Comparison of ENCODE assay signal across 10 cellular contexts in the genomic region with DNA sequence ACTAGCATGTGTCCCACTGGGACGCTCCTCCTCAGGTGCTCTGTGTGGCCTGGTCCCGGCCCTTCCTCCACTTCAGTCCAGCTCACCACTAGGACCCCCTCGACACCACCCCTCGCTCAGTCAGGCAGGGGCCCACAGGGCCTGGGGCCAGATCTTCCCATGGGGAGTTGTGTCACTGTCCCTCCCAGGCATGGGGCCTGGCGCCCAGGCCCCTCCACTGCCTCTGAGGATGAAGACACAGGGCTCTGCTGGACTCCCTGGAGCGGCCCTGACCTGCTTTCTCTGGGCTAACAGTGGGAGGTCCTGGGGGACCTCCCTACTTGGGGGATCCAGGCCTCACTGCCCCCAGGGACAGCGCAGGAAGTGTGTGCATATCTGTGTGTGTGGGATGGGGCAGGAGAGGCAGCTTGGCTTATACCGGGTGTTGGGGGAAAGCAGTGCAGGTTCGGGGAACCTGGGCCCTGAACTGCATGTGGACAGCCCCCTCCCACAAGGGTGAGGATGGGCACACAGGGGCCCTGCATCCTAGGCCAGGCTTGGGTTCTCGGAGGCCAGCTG. TPM values are rescaled to one million over a fixed set of nuclear protein-coding genes. Genes with fewer than 3 reads are reported as not detected.
DNase-seq lines count a peak whose midpoint lies in the region; ATAC-seq, FAIRE-seq and TF ChIP-seq lines count a peak whose summit lies in the region.
"Had no signal": no experiment of that assay in that cellular context is flagged by ENCODE, and none has a peak within 500 bp of the region (broad histone marks: within the 10 kb centered on the region; RNA-seq: fewer than 3 reads in every experiment).

No MANE protein-coding gene starts in this region.

- peak overlapping the region; percentile 100 for H3K9ac ChIP-seq in keratinocyte (ENCODE audit: control insufficient read depth, extremely low read depth, insufficient read depth, low read length)
- peak overlapping the region in 1 of 5 donors; percentile 41 for H3K9ac ChIP-seq in subcutaneous abdominal adipose tissue (ENCODE audit: low read length in 5 of 5)
- no peak overlapping the region for H3K9ac ChIP-seq in MM.1S (ENCODE audit: low read length)

- intact Hi-C loops in activated naive CD4-positive, alpha-beta T cell treated with anti-CD3 and anti-CD28 coated beads for 36 hours (cut with micrococcal nuclease): no loop called here

- CTCF ChIA-PET in activated naive CD4-positive, alpha-beta T cell treated with anti-CD3 and anti-CD28 coated beads for 36 hours (lab: Charles Lee): interaction anchor here (0.6 to 1.7 kb wide), 3 partner anchors 180 to 732 kb away, joined by 3 to 4 read pairs (median 4); no protein-coding TSS in a partner anchor

- H3K79me2 ChIP-seq in GM23338 (replicated peaks; ENCODE audit: insufficient read depth) (no peaks in the 10 kb centered on the region), keratinocyte (ENCODE audit: control insufficient read depth, insufficient read depth, low read length) (peaks cover 10% of the 10 kb centered on the region), MM.1S (ENCODE audit: low read length) (no peaks in the 10 kb centered on the region)

- no peaks in the 10 kb centered on the region; the same call in 2 of the 3 replicates for H3K9me3 Mint-ChIP-seq in GM23338
- H3K9me3 Mint-ChIP-seq in activated naive CD4-positive, alpha-beta T cell treated with anti-CD3 and anti-CD28 coated beads for 36 hours: no peaks in the 10 kb centered on the region

- FAIRE-seq in keratinocyte (lab: Jason Lieb, UNC): no peak

- DNase-seq in GM23338 (ENCODE audit: low spot score) (no peak), keratinocyte (ENCODE audit: low read depth, low spot score) (peak; percentile 68), amniotic stem cell (lab: John Stamatoyannopoulos, UW) (no peak), MM.1S (no peak), C1 segment of cervical spinal cord (lab: John Stamatoyannopoulos, UW) (no peak)
- no peak for DNase-seq in activated naive CD4-positive, alpha-beta T cell treated with anti-CD3 and anti-CD28 coated beads for 36 hours
- DNase-seq: activated CD4-positive, CD25-positive, alpha-beta regulatory T cell treated with anti-CD3 and anti-CD28 coated beads, Interleukin-2, amount 50 U/mL, for 72 hours; activated naive CD4-positive, alpha-beta T cell had no signal

- H3K4me3 ChIP-seq in GM23338: no peak overlapping the region
- no peak overlapping the region for H3K4me3 ChIP-seq in keratinocyte (ENCODE audit: control insufficient read depth in 2 of 3, extremely low read depth in 1 of 3, insufficient read depth in 2 of 3, low read depth in 1 of 3, low read length in 3 of 3)
- no peak overlapping the region for H3K4me3 ChIP-seq in subcutaneous abdominal adipose tissue (ENCODE audit: low read depth in 1 of 5, low read length in 5 of 5)
- no peak overlapping the region for H3K4me3 ChIP-seq in MM.1S (ENCODE audit: low read length)

- H3K27me3 ChIP-seq in GM23338 (ENCODE audit: insufficient read depth): no peaks in the 10 kb centered on the region
- H3K27me3 ChIP-seq in keratinocyte (ENCODE audit: control insufficient read depth, extremely low read depth, insufficient read depth, low read length): no peaks in the 10 kb centered on the region
- H3K27me3 ChIP-seq in subcutaneous abdominal adipose tissue (ENCODE audit: control insufficient read depth in 5 of 5, insufficient read depth in 4 of 5, low read length in 5 of 5): peaks cover 0 to 6% (median 0%) of the 10 kb centered on the region in 5 donors
- H3K27me3 ChIP-seq in MM.1S (replicated peaks; ENCODE audit: insufficient read depth, low read length): peaks cover under 1% of the 10 kb centered on the region

- H3K4me2 ChIP-seq in GM23338: peak overlapping the region; percentile 26; the same call in 1 of the 2 replicates
- peak overlapping the region; percentile 30 for H3K4me2 ChIP-seq in keratinocyte (ENCODE audit: control insufficient read depth, extremely low read depth, insufficient read depth, low read depth, low read length)
- no peak overlapping the region for H3K4me2 ChIP-seq in MM.1S (ENCODE audit: low read depth, low read length)

- H4K20me1 ChIP-seq in GM23338 (replicated peaks; ENCODE audit: insufficient read depth) (no peaks in the 10 kb centered on the region), keratinocyte (ENCODE audit: control insufficient read depth, extremely low read depth, insufficient read depth, low read length) (no peaks in the 10 kb centered on the region), MM.1S (ENCODE audit: insufficient read depth, low read length) (no peaks in the 10 kb centered on the region)

- H2AFZ ChIP-seq in GM23338 (no peak overlapping the region), keratinocyte (ENCODE audit: control insufficient read depth, low read length) (no peak overlapping the region), MM.1S (ENCODE audit: low read length) (no peak overlapping the region)

- H3K9me3 ChIP-seq in keratinocyte (ENCODE audit: control insufficient read depth, low read depth, low read length) (no peaks in the 10 kb centered on the region), subcutaneous abdominal adipose tissue (ENCODE audit: control insufficient read depth in 5 of 5, low read length in 5 of 5) (no peaks in the 10 kb centered on the region), MM.1S (replicated peaks; ENCODE audit: insufficient read depth, low read length) (no peaks in the 10 kb centered on the region)

- WGBS in adipose tissue, 3 donors: 84 to 90% (median 86%) methylated on average over 10 of the region's 10 CpGs

- H3K4me1 ChIP-seq in GM23338 (ENCODE audit: insufficient read depth): peaks cover 4% of the 10 kb centered on the region; the same call in 1 of the 2 replicates
- peaks cover 93% of the 10 kb centered on the region for H3K4me1 ChIP-seq in keratinocyte (ENCODE audit: control insufficient read depth, extremely low read depth, insufficient read depth, low read length)
- peaks cover 1 to 34% (median 16%) of the 10 kb centered on the region in 5 donors for H3K4me1 ChIP-seq in subcutaneous abdominal adipose tissue (ENCODE audit: control insufficient read depth in 5 of 5, insufficient read depth in 5 of 5, low read length in 5 of 5)
- no peaks in the 10 kb centered on the region for H3K4me1 ChIP-seq in MM.1S (ENCODE audit: low read length)

- H3K27me3 Mint-ChIP-seq in GM23338 (ENCODE audit: insufficient read depth, low read depth, poor library complexity): peaks cover 6% of the 10 kb centered on the region
- H3K27me3 Mint-ChIP-seq in activated naive CD4-positive, alpha-beta T cell treated with anti-CD3 and anti-CD28 coated beads for 36 hours (ENCODE audit: low read depth): no peaks in the 10 kb centered on the region

- TF ChIP-seq CTCF in GM23338 (conservative IDR thresholded peaks at IDR 0.05; ENCODE audit: low read depth in 2 of 2): no peak
- no peak for TF ChIP-seq CTCF in keratinocyte (optimal IDR thresholded peaks at IDR 0.05 in 1 of 3, IDR thresholded peaks at IDR 0.05 in 1 of 3, conservative IDR thresholded peaks at IDR 0.05 in 1 of 3; ENCODE audit: extremely low read depth in 1 of 3, insufficient read depth in 2 of 3, low read length in 3 of 3)
- TF ChIP-seq CTCF in MM.1S (IDR thresholded peaks at IDR 0.05; ENCODE audit: low read length): no peak

- H3K36me3 ChIP-seq in GM23338 (ENCODE audit: insufficient read depth): no peaks in the 10 kb centered on the region
- H3K36me3 ChIP-seq in keratinocyte (ENCODE audit: control insufficient read depth in 2 of 2, extremely low read depth in 1 of 2, insufficient read depth in 2 of 2, low read length in 2 of 2): no peaks in the 10 kb centered on the region
- H3K36me3 ChIP-seq in subcutaneous abdominal adipose tissue (ENCODE audit: control insufficient read depth in 5 of 5, insufficient read depth in 5 of 5, low read length in 5 of 5): no peaks in the 10 kb centered on the region
- H3K36me3 ChIP-seq in MM.1S (replicated peaks; ENCODE audit: insufficient read depth, low read length): no peaks in the 10 kb centered on the region

- dilution Hi-C loops in keratinocyte (cut with MboI; ENCODE audit: extremely low pct_ligation_motif_present, low sequenced_read_pairs): no loop called here

- H3F3A ChIP-seq in GM23338 (replicated peaks; ENCODE audit: low read depth) (no peaks in the 10 kb centered on the region), MM.1S (ENCODE audit: insufficient read depth, low read length) (no peaks in the 10 kb centered on the region)

- no peaks in the 10 kb centered on the region for H3K9me1 ChIP-seq in keratinocyte (ENCODE audit: control insufficient read depth, extremely low read depth, insufficient read depth, low read length)

- H3K4me1 Mint-ChIP-seq in GM23338: peaks cover 33% of the 10 kb centered on the region
- H3K4me1 Mint-ChIP-seq in activated naive CD4-positive, alpha-beta T cell treated with anti-CD3 and anti-CD28 coated beads for 36 hours (ENCODE audit: low read depth): peaks cover 4% of the 10 kb centered on the region

- H3K27ac ChIP-seq in GM23338 (ENCODE audit: low read depth) (no peak overlapping the region), adipose tissue (ENCODE audit: low read depth, low read length) (peak overlapping the region; percentile 34), keratinocyte (ENCODE audit: control insufficient read depth, insufficient read depth, low read length) (peak overlapping the region; percentile 100), subcutaneous abdominal adipose tissue (ENCODE audit: low read depth, low read length) (peak overlapping the region; percentile 58), MM.1S (ENCODE audit: low read length) (no peak overlapping the region)

- ATAC-seq in GM23338: no peak

- H3K27ac Mint-ChIP-seq in GM23338: peak overlapping the region; percentile 31; the same call in 1 of the 2 replicates
- no peak overlapping the region for H3K27ac Mint-ChIP-seq in activated naive CD4-positive, alpha-beta T cell treated with anti-CD3 and anti-CD28 coated beads for 36 hours

- no peak overlapping the region for H3K4me3 Mint-ChIP-seq in GM23338
- no peak overlapping the region for H3K4me3 Mint-ChIP-seq in activated naive CD4-positive, alpha-beta T cell treated with anti-CD3 and anti-CD28 coated beads for 36 hours

- H3K36me3 Mint-ChIP-seq in GM23338 (ENCODE audit: low read depth): no peaks in the 10 kb centered on the region
- H3K36me3 Mint-ChIP-seq in activated naive CD4-positive, alpha-beta T cell treated with anti-CD3 and anti-CD28 coated beads for 36 hours (ENCODE audit: low read depth): no peaks in the 10 kb centered on the region

- H3K9me2 ChIP-seq in GM23338 (ENCODE audit: insufficient read depth) (no peaks in the 10 kb centered on the region), MM.1S (replicated peaks; ENCODE audit: insufficient read depth, low read length) (no peaks in the 10 kb centered on the region)

RNA-seq across cellular contexts. Expression of a gene that starts 43.8 kb away (rescaled TPM):
- total RNA-seq in GM23338 (2014; rRNA removed; shearing (Covaris generic)): not detected in 2 replicates
- not detected in 2 replicates for polyA plus RNA-seq in GM23338 (2016; fragmentation: Nextera tagmentation; extraction: Ambion mirVana)
- 1 to 10 TPM in 1 of 3 donors, under 1 TPM in 2; 0.19 to 5.4 (median 0.22) TPM for polyA plus RNA-seq in adipose tissue
- polyA plus RNA-seq in keratinocyte: 3.3 to 7.2 TPM (median 4.1 TPM) in 3 replicates
- 109 TPM for polyA plus RNA-seq in keratinocyte (2011; ENCODE audit: low read depth)
- 4.2 and 7.4 TPM in 2 replicates for polyA plus RNA-seq in keratinocyte (2011; cell fraction: cytosol; rRNA removed)
- polyA plus RNA-seq in keratinocyte (2011; cell fraction: nucleus; rRNA removed): 7.3 and 11.7 TPM in 2 replicates
- polyA plus RNA-seq in keratinocyte (2012; ENCODE audit: low replicate concordance): 7.1 and 246 TPM in 2 replicates
- 4.3 to 10.4 TPM (median 6.0 TPM) in 3 replicates for polyA minus RNA-seq in keratinocyte
- 7.9 TPM for polyA minus RNA-seq in keratinocyte (2011; cell fraction: cytosol; rRNA and poly(A)+ RNA removed)
- polyA minus RNA-seq in keratinocyte (2011; cell fraction: nucleus; rRNA and poly(A)+ RNA removed): 6.9 and 10.4 TPM in 2 replicates
- not detected for total RNA-seq in activated naive CD4-positive, alpha-beta T cell treated with anti-CD3 and anti-CD28 coated beads for 36 hours

Comparison
In these comparisons a context has a peak if more than half of its experiments do, and no peak if none do; other contexts are left out.
1. H3K27ac ChIP-seq: peak in adipose tissue (single experiment), keratinocyte (single experiment) and subcutaneous abdominal adipose tissue (single experiment); none in GM23338 (single experiment) and MM.1S (single experiment).